ENCODE assay signal across 20 cellular contexts in the genomic region with DNA sequence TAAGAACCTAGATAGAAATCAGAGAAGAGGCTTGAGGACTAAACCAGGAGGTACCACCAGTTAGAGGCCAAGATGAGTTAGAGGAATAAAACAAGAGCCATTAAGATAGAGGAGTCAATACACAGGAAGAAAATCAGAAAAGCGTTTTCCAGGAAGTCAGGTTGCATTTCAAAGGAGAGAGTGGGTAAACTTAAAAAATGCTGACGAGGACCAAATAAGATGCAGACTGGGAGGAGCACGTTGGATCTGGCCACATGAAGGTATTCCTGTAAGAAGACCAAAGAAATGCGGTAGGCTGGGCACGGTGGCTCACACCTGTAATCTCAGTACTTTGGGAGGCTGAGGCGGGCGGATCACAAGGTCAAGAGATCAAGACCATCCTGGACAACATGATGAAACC.
DNase-seq lines count a peak whose midpoint lies in the region; ATAC-seq, FAIRE-seq and TF ChIP-seq lines count a peak whose summit lies in the region.
"Had no signal": no experiment of that assay in that cellular context is flagged by ENCODE, and none has a peak within 500 bp of the region (broad histone marks: within the 10 kb centered on the region; RNA-seq: fewer than 3 reads in every experiment).

No MANE protein-coding gene starts in this region.

- no peaks in the 10 kb centered on the region for H4K20me1 ChIP-seq in HepG2 (ENCODE audit: insufficient read depth, low read length)
- H4K20me1 ChIP-seq in K562 (replicated peaks; ENCODE audit: control insufficient read depth, insufficient read depth, low read length) = no peaks in the 10 kb centered on the region
- H4K20me1 ChIP-seq: BLaER1 treated with 17β-estradiol and CSF1 and Interleukin-3, amounts not matched to agents 10 nM and 100 nM had no signal

- intact Hi-C loops in HepG2 (cut with micrococcal nuclease; ENCODE audit: unreplicated experiment) (no loop called here), right lobe of liver (cut with DNase I) (no loop called here), K562 (cut with micrococcal nuclease) (no loop called here)

- TF ChIP-seq CTCF in HepG2 (CRISPR knock-in tag; IDR thresholded peaks at IDR 0.05) (no peak), right lobe of liver (IDR thresholded peaks at IDR 0.05) (no peak), K562 (IDR thresholded peaks at IDR 0.05 in 2 of 3, conservative IDR thresholded peaks at IDR 0.05 in 1 of 3; ENCODE audit: insufficient read depth in 2 of 3, low read depth in 1 of 3, low read length in 3 of 3) (no peak)

- no peaks in the 10 kb centered on the region for H3K9me3 ChIP-seq in HepG2 (ENCODE audit: low read length)
- H3K9me3 ChIP-seq in right lobe of liver = no peaks in the 10 kb centered on the region
- H3K9me3 ChIP-seq in K562 (replicated peaks; ENCODE audit: control insufficient read depth, insufficient read depth, low read depth, low read length) = no peaks in the 10 kb centered on the region
- H3K9me3 ChIP-seq: Caco-2 had no signal

- CTCF ChIA-PET in HepG2 (lab: Yijun Ruan, JAX; ENCODE audit: low intra/inter-chr PET ratio, low total read pairs) = no interaction called here
- CTCF ChIA-PET in K562 (lab: Yijun Ruan, JAX; ENCODE audit: low intra/inter-chr PET ratio) = no interaction called here

- no peaks in the 10 kb centered on the region for H3K4me1 ChIP-seq in HepG2 (ENCODE audit: insufficient read depth, low read length)
- H3K4me1 ChIP-seq in right lobe of liver = no peaks in the 10 kb centered on the region
- H3K4me1 ChIP-seq in K562 (replicated peaks in 1 of 2; ENCODE audit: control insufficient read depth in 2 of 2, insufficient read depth in 2 of 2, low read length in 2 of 2) = no peaks in the 10 kb centered on the region
- H3K4me1 ChIP-seq: BLaER1 treated with 17β-estradiol and CSF1 and Interleukin-3, amounts not matched to agents 10 nM and 100 nM; Caco-2 had no signal

- no peaks in the 10 kb centered on the region for H3K36me3 ChIP-seq in HepG2 (replicated peaks in 1 of 2; ENCODE audit: control insufficient read depth in 1 of 2, insufficient read depth in 2 of 2, low read length in 2 of 2)
- H3K36me3 ChIP-seq in right lobe of liver = no peaks in the 10 kb centered on the region
- H3K36me3 ChIP-seq in K562 (ENCODE audit: control insufficient read depth, insufficient read depth, low read length) = no peaks in the 10 kb centered on the region
- H3K36me3 ChIP-seq: BLaER1 treated with 17β-estradiol and CSF1 and Interleukin-3, amounts not matched to agents 10 nM and 100 nM had no signal

- no peak for FAIRE-seq in HepG2 (lab: Jason Lieb, UNC)
- FAIRE-seq in K562 (lab: Jason Lieb, UNC) = no peak
- FAIRE-seq: A204.1, D721Med, G401.6, GM12891, GM19239 had no signal

- in situ Hi-C loops in HepG2 (cut with HindIII; ENCODE audit: extremely low pct_ligation_motif_present, low pct_unique_long_range_greater_than_20kb) (no loop called here), K562 (cut with MboI) (no loop called here)

- no peak overlapping the region for H3K9ac ChIP-seq in HepG2 (ENCODE audit: insufficient read depth, low read depth, low read length)
- H3K9ac ChIP-seq in K562 (ENCODE audit: insufficient read depth in 1 of 2, low read depth in 2 of 2, low read length in 2 of 2) = no peak overlapping the region
- H3K9ac ChIP-seq: BLaER1 treated with 17β-estradiol and CSF1 and Interleukin-3, amounts not matched to agents 10 nM and 100 nM had no signal

- POLR2A ChIA-PET in HepG2 (lab: Yijun Ruan, JAX) (no interaction called here), K562 (lab: Yijun Ruan, JAX) (no interaction called here)

- H3K79me2 ChIP-seq in HepG2 (ENCODE audit: insufficient read depth, low read length) (no peaks in the 10 kb centered on the region), K562 (ENCODE audit: control insufficient read depth, insufficient read depth, low read length) (no peaks in the 10 kb centered on the region)

- no peak for TF ChIP-seq EP300 in HepG2 (IDR thresholded peaks at IDR 0.05; ENCODE audit: low read depth in 2 of 2, low read length in 2 of 2)
- no peak for TF ChIP-seq EP300 in HepG2 (CRISPR knock-in tag; IDR thresholded peaks at IDR 0.05; ENCODE audit: borderline replicate concordance)
- no peak for TF ChIP-seq EP300 in K562 (IDR thresholded peaks at IDR 0.05; ENCODE audit: low read length)

- H3K27me3 ChIP-seq in HepG2 (ENCODE audit: control insufficient read depth in 1 of 2, insufficient read depth in 2 of 2, low read length in 2 of 2) = no peaks in the 10 kb centered on the region
- H3K27me3 ChIP-seq in right lobe of liver = no peaks in the 10 kb centered on the region
- H3K27me3 ChIP-seq in K562 (ENCODE audit: control insufficient read depth in 2 of 2, insufficient read depth in 2 of 2, low read length in 2 of 2) = no peaks in the 10 kb centered on the region
- H3K27me3 ChIP-seq: BLaER1 treated with 17β-estradiol and CSF1 and Interleukin-3, amounts not matched to agents 10 nM and 100 nM had no signal

- no peak for TF ChIP-seq RAD21 in HepG2 (CRISPR knock-in tag; IDR thresholded peaks at IDR 0.05)
- no peak for TF ChIP-seq RAD21 in K562 (CRISPR knock-in tag; conservative IDR thresholded peaks at IDR 0.05 in 1 of 2, IDR thresholded peaks at IDR 0.05 in 1 of 2)

- BruUV-seq in HepG2 (replicated peaks; lab: Mats Ljungman, UMichigan) (no TSS peak), K562 (replicated peaks; lab: Mats Ljungman, UMichigan) (no TSS peak)

- TF ChIP-seq POLR2A in HepG2 (IDR thresholded peaks at IDR 0.05; ENCODE audit: insufficient read depth in 1 of 2, low read depth in 2 of 2, low read length in 2 of 2) (no peak), right lobe of liver (IDR thresholded peaks at IDR 0.05) (no peak), K562 (conservative IDR thresholded peaks at IDR 0.05) (no peak)

- ATAC-seq in HepG2 (no peak), right lobe of liver (no peak), K562 (no peak)
- ATAC-seq: CD8-positive, alpha-beta T cell had no signal

- H3K4me3 ChIP-seq in HepG2 (replicated peaks in 1 of 3; ENCODE audit: insufficient read depth in 1 of 3, low read depth in 2 of 3, low read length in 3 of 3) (no peak overlapping the region), right lobe of liver (no peak overlapping the region), K562 (no peak overlapping the region)
- H3K4me3 ChIP-seq: BLaER1 treated with 17β-estradiol and CSF1 and Interleukin-3, amounts not matched to agents 10 nM and 100 nM had no signal

- DNase-seq in HepG2 (ENCODE audit: low spot score) = no peak
- no peak for DNase-seq in right lobe of liver
- DNase-seq in K562 (ENCODE audit: extremely low read depth in 1 of 4, low spot score in 3 of 4) = no peak
- no peak for DNase-seq in A172 (ENCODE audit: low spot score)
- DNase-seq in hepatic stellate cell (ENCODE audit: low spot score) = no peak
- DNase-seq: AML-193; Caco-2; Calu3; CD4-positive, alpha-beta T cell; CD8-positive, alpha-beta T cell; DMS79 treated with DMSO at 0.1 percent for 48 hours; GF-D8 had no signal

- 40% methylated on average over 5 of the region's 7 CpGs for WGBS in HepG2 (ENCODE audit: low lambda C conversion rate)
- WGBS in right lobe of liver (ENCODE audit: insufficient coverage, low coverage, low lambda C conversion rate, missing lambda C conversion rate) = 45% methylated on average over 5 of the region's 7 CpGs
- 0% methylated on average over 5 of the region's 7 CpGs for WGBS in K562 (ENCODE audit: insufficient coverage, low coverage, missing lambda C conversion rate)

- H3K4me2 ChIP-seq in HepG2 (ENCODE audit: low read depth, low read length) (no peak overlapping the region), K562 (ENCODE audit: insufficient read depth, low read length) (no peak overlapping the region)
- H3K4me2 ChIP-seq: BLaER1 treated with 17β-estradiol and CSF1 and Interleukin-3, amounts not matched to agents 10 nM and 100 nM had no signal

- H3K27ac ChIP-seq in HepG2 (ENCODE audit: extremely low read length, insufficient read depth, low read length) (no peak overlapping the region), right lobe of liver (no peak overlapping the region), K562 (ENCODE audit: extremely low read depth, low read depth, low read length) (no peak overlapping the region)
- H3K27ac ChIP-seq: 22Rv1; BLaER1 treated with 17β-estradiol and CSF1 and Interleukin-3, amounts not matched to agents 10 nM and 100 nM; C4-2B had no signal

- H2AFZ ChIP-seq in HepG2 (ENCODE audit: low read length) (no peak overlapping the region), K562 (ENCODE audit: low read depth, low read length) (no peak overlapping the region)

- no peaks in the 10 kb centered on the region for H3K9me1 ChIP-seq in K562 (ENCODE audit: control insufficient read depth, insufficient read depth, low read length)

TF ChIP-seq in HepG2, 621 proteins besides CTCF, POLR2A, EP300 and RAD21:
- TF ChIP-seq MAFF (IDR thresholded peaks at IDR 0.05; ENCODE audit: low read depth, low read length) (peak; percentile 79), KLF13 (CRISPR knock-in tag; IDR thresholded peaks at IDR 0.05) (no peak), MAFK (conservative IDR thresholded peaks at IDR 0.05 in 1 of 2, IDR thresholded peaks at IDR 0.05 in 1 of 2; ENCODE audit: low read length in 2 of 2) (peak; percentile 70 to 84)
- TF ChIP-seq, protein P1, sequence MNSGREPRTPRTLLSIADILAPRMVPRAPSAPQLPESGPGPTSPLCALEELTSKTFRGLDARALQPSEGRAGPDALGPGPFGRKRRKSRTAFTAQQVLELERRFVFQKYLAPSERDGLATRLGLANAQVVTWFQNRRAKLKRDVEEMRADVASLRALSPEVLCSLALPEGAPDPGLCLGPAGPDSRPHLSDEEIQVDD (CRISPR knock-in tag; IDR thresholded peaks at IDR 0.05; ENCODE audit: borderline replicate concordance) = no peak
TF ChIP-seq in HepG2: peak in this region for 2.

TF ChIP-seq in K562, 482 proteins besides CTCF, POLR2A, EP300 and RAD21:
- TF ChIP-seq C11orf30 (IDR thresholded peaks at IDR 0.05; ENCODE audit: low read depth) (peak; percentile 9; the same call in 1 of the 2 replicates), SRSF9 (IDR thresholded peaks at IDR 0.05; ENCODE audit: borderline replicate concordance, low read depth, low read length) (no peak), ZNF316 (IDR thresholded peaks at IDR 0.05) (peak; percentile 42; the same call in 1 of the 2 replicates)
